In genomic region chr6:152033765-152034164, GRCh38 we compare ENCODE assay signal across 3 cellular contexts.
DNase-seq lines count a peak whose midpoint lies in the region; ATAC-seq, FAIRE-seq and TF ChIP-seq lines count a peak whose summit lies in the region.
"Not testable (repeated sequence)": the region's sequence is repeated elsewhere in the genome, so short reads cannot be mapped to it uniquely, and the experiment has no call there.

No MANE protein-coding gene starts in this region.

- CTCF ChIA-PET in HEK293 (lab: Yijun Ruan, JAX); K562 (lab: Yijun Ruan, JAX; ENCODE audit: low intra/inter-chr PET ratio); HepG2 (lab: Yijun Ruan, JAX; ENCODE audit: low intra/inter-chr PET ratio, low total read pairs): not testable (repeated sequence)

- not testable (repeated sequence) for H3K9me3 ChIP-seq in HEK293 (ENCODE audit: control insufficient read depth, insufficient read depth, low read depth, low read length); K562 (replicated peaks; ENCODE audit: control insufficient read depth, insufficient read depth, low read depth, low read length); HepG2 (ENCODE audit: low read length)

- not testable (repeated sequence) for H2AFZ ChIP-seq in K562 (ENCODE audit: low read depth, low read length); HepG2 (ENCODE audit: low read length)

- H3K9me1 ChIP-seq in K562 (ENCODE audit: control insufficient read depth, insufficient read depth, low read length): not testable (repeated sequence)

- H3K36me3 ChIP-seq in HEK293 (ENCODE audit: control insufficient read depth in 2 of 2, insufficient read depth in 1 of 2, low read length in 2 of 2); K562 (ENCODE audit: control insufficient read depth, insufficient read depth, low read length); HepG2 (replicated peaks in 1 of 2; ENCODE audit: control insufficient read depth in 1 of 2, insufficient read depth in 2 of 2, low read length in 2 of 2): not testable (repeated sequence)

- H3K27ac ChIP-seq in HEK293 (ENCODE audit: extremely low read depth, low read depth, low read length); K562 (ENCODE audit: extremely low read depth, low read depth, low read length); HepG2 (ENCODE audit: extremely low read length, insufficient read depth, low read length): not testable (repeated sequence)

- not testable (repeated sequence) for H3K27me3 ChIP-seq in K562 (ENCODE audit: control insufficient read depth in 2 of 2, insufficient read depth in 2 of 2, low read length in 2 of 2); HepG2 (ENCODE audit: control insufficient read depth in 1 of 2, insufficient read depth in 2 of 2, low read length in 2 of 2)

- in situ Hi-C loops in K562 (cut with MboI); HepG2 (cut with HindIII; ENCODE audit: extremely low pct_ligation_motif_present, low pct_unique_long_range_greater_than_20kb): not testable (repeated sequence)

- not testable (repeated sequence) for H3K4me3 ChIP-seq in HEK293 (ENCODE audit: low read depth, low read length); K562; HepG2 (replicated peaks in 1 of 3; ENCODE audit: insufficient read depth in 1 of 3, low read depth in 2 of 3, low read length in 3 of 3)

- not testable (repeated sequence) for BruUV-seq in K562 (replicated peaks; lab: Mats Ljungman, UMichigan); HepG2 (replicated peaks; lab: Mats Ljungman, UMichigan)

- POLR2A ChIA-PET in HEK293 (lab: Yijun Ruan, JAX); K562 (lab: Yijun Ruan, JAX); HepG2 (lab: Yijun Ruan, JAX): not testable (repeated sequence)

- ATAC-seq in K562, HepG2: not testable (repeated sequence)

- WGBS in K562 (ENCODE audit: insufficient coverage, low coverage, missing lambda C conversion rate): 3% methylated on average over 3 of the region's 4 CpGs
- WGBS in HepG2 (ENCODE audit: low lambda C conversion rate): 7% methylated on average over 4 of the region's 4 CpGs

- not testable (repeated sequence) for DNase-seq in K562 (ENCODE audit: extremely low read depth in 1 of 4, low spot score in 3 of 4); HepG2 (ENCODE audit: low spot score)

- TF ChIP-seq POLR2A in K562 (conservative IDR thresholded peaks at IDR 0.05); HepG2 (IDR thresholded peaks at IDR 0.05; ENCODE audit: insufficient read depth in 1 of 2, low read depth in 2 of 2, low read length in 2 of 2): not testable (repeated sequence)

- H4K20me1 ChIP-seq in K562 (replicated peaks; ENCODE audit: control insufficient read depth, insufficient read depth, low read length); HepG2 (ENCODE audit: insufficient read depth, low read length): not testable (repeated sequence)

- TF ChIP-seq CTCF in HEK293 (tag by site-specific recombination; IDR thresholded peaks at IDR 0.05); K562 (IDR thresholded peaks at IDR 0.05 in 2 of 3, conservative IDR thresholded peaks at IDR 0.05 in 1 of 3; ENCODE audit: insufficient read depth in 2 of 3, low read depth in 1 of 3, low read length in 3 of 3); HepG2 (CRISPR knock-in tag; IDR thresholded peaks at IDR 0.05): not testable (repeated sequence)

- H3K79me2 ChIP-seq in K562 (ENCODE audit: control insufficient read depth, insufficient read depth, low read length); HepG2 (ENCODE audit: insufficient read depth, low read length): not testable (repeated sequence)

- not testable (repeated sequence) for H3K4me2 ChIP-seq in K562 (ENCODE audit: insufficient read depth, low read length); HepG2 (ENCODE audit: low read depth, low read length)

- TF ChIP-seq RAD21 in K562 (CRISPR knock-in tag; conservative IDR thresholded peaks at IDR 0.05 in 1 of 2, IDR thresholded peaks at IDR 0.05 in 1 of 2); HepG2 (CRISPR knock-in tag; IDR thresholded peaks at IDR 0.05): not testable (repeated sequence)

- FAIRE-seq in K562 (lab: Jason Lieb, UNC); HepG2 (lab: Jason Lieb, UNC): not testable (repeated sequence)

- intact Hi-C loops in K562 (cut with micrococcal nuclease); HepG2 (cut with micrococcal nuclease; ENCODE audit: unreplicated experiment): not testable (repeated sequence)

- not testable (repeated sequence) for TF ChIP-seq EP300 in K562 (IDR thresholded peaks at IDR 0.05; ENCODE audit: low read length); HepG2 (IDR thresholded peaks at IDR 0.05; ENCODE audit: low read depth in 2 of 2, low read length in 2 of 2); HepG2 (CRISPR knock-in tag; IDR thresholded peaks at IDR 0.05; ENCODE audit: borderline replicate concordance)

- H3K4me1 ChIP-seq in HEK293 (ENCODE audit: control insufficient read depth, insufficient read depth, low read length); K562 (replicated peaks in 1 of 2; ENCODE audit: control insufficient read depth in 2 of 2, insufficient read depth in 2 of 2, low read length in 2 of 2); HepG2 (ENCODE audit: insufficient read depth, low read length): not testable (repeated sequence)

- not testable (repeated sequence) for H3K9ac ChIP-seq in K562 (ENCODE audit: insufficient read depth in 1 of 2, low read depth in 2 of 2, low read length in 2 of 2); HepG2 (ENCODE audit: insufficient read depth, low read depth, low read length)

TF ChIP-seq in HEK293, 187 proteins besides CTCF, POLR2A, EP300 and RAD21 (continues in another document):
- TF ChIP-seq ZNF146 (tag by site-specific recombination; IDR thresholded peaks at IDR 0.05): peak; percentile 71

TF ChIP-seq in K562, 482 proteins besides CTCF, POLR2A, EP300 and RAD21:
- peak; percentile 28 for TF ChIP-seq ZNF146 (CRISPR knock-in tag; IDR thresholded peaks at IDR 0.05; ENCODE audit: unreplicated experiment)
TF ChIP-seq in K562: peak in this region for 1; not testable (repeated sequence) for 481.

TF ChIP-seq in HepG2, 621 proteins besides CTCF, POLR2A, EP300 and RAD21:
- TF ChIP-seq MNT (IDR thresholded peaks at IDR 0.05): peak; percentile 71
